Comparison of ENCODE assay signal across 8 cellular contexts in genomic region chr22:49917997-49918910, GRCh38. TPM values are rescaled to one million over a fixed set of nuclear protein-coding genes. Genes with fewer than 3 reads are reported as not detected.
DNase-seq lines count a peak whose midpoint lies in the region; ATAC-seq and TF ChIP-seq lines count a peak whose summit lies in the region.

Gene ALG12, minus strand, starts transcription at chr22:49918438. Its CDS starts 4,673 bp downstream, at chr22:49913765.
Gene CRELD2, plus strand, starts transcription at chr22:49918634. Its CDS starts 136 bp downstream, at chr22:49918770.

- H3K4me3 ChIP-seq in GM12864 (ENCODE audit: low read depth, low read length) (peak within 1 kb of the TSS; percentile 94), SU-DHL-6 (ENCODE audit: insufficient read depth, low read length, poor library complexity, severe bottlenecking) (peak within 1 kb of the TSS; percentile 93), ovary (peak within 1 kb of the TSS; percentile 54), thymus (ENCODE audit: low read length) (peak within 1 kb of the TSS; percentile 76)

- H3K27me3 ChIP-seq in SU-DHL-6 (ENCODE audit: low read length) (no peaks in the 10 kb centered on the region), ovary (no peaks in the 10 kb centered on the region), thymus (ENCODE audit: control insufficient read depth, insufficient read depth) (no peaks in the 10 kb centered on the region)

- H3K27ac ChIP-seq in SU-DHL-6 (ENCODE audit: low read depth, low read length) (peak within 1 kb of the TSS; percentile 73), ovary (peak within 1 kb of the TSS; percentile 74 to 92), thymus (ENCODE audit: low read depth) (peak within 1 kb of the TSS; percentile 81)

- H3K27me3 Mint-ChIP-seq in activated naive CD8-positive, alpha-beta T cell treated with anti-CD3 and anti-CD28 coated beads, Interleukin-2, amount 10 ng/mL, durations not matched to agents 7 days and 5 days = no peaks in the 10 kb centered on the region

- ATAC-seq in HG02642 (IDR thresholded peaks at IDR 0.05; ENCODE audit: poor library complexity, unreplicated experiment) = peak; percentile 91
- peak; percentile 98 for ATAC-seq in activated naive CD8-positive, alpha-beta T cell treated with anti-CD3 and anti-CD28 coated beads, Interleukin-2, amount 10 ng/mL, durations not matched to agents 7 days and 5 days (ENCODE audit: low read depth)

- H3K9ac ChIP-seq in SU-DHL-6 (ENCODE audit: low read length) = peak within 1 kb of the TSS; percentile 85

- no peak for TF ChIP-seq EP300 in ovary (IDR thresholded peaks at IDR 0.05)

- H3K27ac Mint-ChIP-seq in activated naive CD8-positive, alpha-beta T cell treated with anti-CD3 and anti-CD28 coated beads, Interleukin-2, amount 10 ng/mL, durations not matched to agents 7 days and 5 days = peak within 1 kb of the TSS; percentile 85

- intact Hi-C loops in head of caudate nucleus (cut with DNase I) = loop anchor here (5.0 kb wide), 1 partner anchor 66 kb away; the partner anchor contains the start of gene ZBED4
- intact Hi-C loops in ovary (cut with DNase I) = loop anchor here in 1 of 4 donors (10.0 kb wide), 1 partner anchor 153 kb away; no protein-coding TSS in a partner anchor

- H3F3A ChIP-seq in SU-DHL-6 (ENCODE audit: insufficient read depth) = no peaks in the 10 kb centered on the region

- peak within 1 kb of the TSS; percentile 87 for H3K4me3 Mint-ChIP-seq in activated naive CD8-positive, alpha-beta T cell treated with anti-CD3 and anti-CD28 coated beads, Interleukin-2, amount 10 ng/mL, durations not matched to agents 7 days and 5 days

- peak; percentile 83 for DNase-seq in GM12864 (ENCODE audit: low read depth)
- peak; percentile 93 for DNase-seq in NCI-H1105 treated with DMSO at 0.1 percent for 48 hours (lab: John Stamatoyannopoulos, UW)
- DNase-seq in activated naive CD8-positive, alpha-beta T cell treated with anti-CD3 and anti-CD28 coated beads, Interleukin-2, amount 10 ng/mL, durations not matched to agents 7 days and 5 days = peak; percentile 97
- DNase-seq in head of caudate nucleus = peak; percentile 98 to 100 (median 99)
- DNase-seq in ovary = peak; percentile 97 to 98 (median 97)

- peak; percentile 49 for TF ChIP-seq POLR2A in ovary (IDR thresholded peaks at IDR 0.05)

- peaks cover 14% of the 10 kb centered on the region for H3K79me2 ChIP-seq in SU-DHL-6 (ENCODE audit: insufficient read depth, low read length)

- WGBS in ovary, 3 donors = 0 to 1% (median 1%) methylated on average over 54 to 103 of the region's 103 CpGs
- WGBS in thymus = under 1% methylated on average over 103 of the region's 103 CpGs

- H3K9me3 ChIP-seq in SU-DHL-6 (ENCODE audit: insufficient read depth, low read length) (no peaks in the 10 kb centered on the region), ovary (no peaks in the 10 kb centered on the region), thymus (ENCODE audit: control insufficient read depth) (no peaks in the 10 kb centered on the region)

- H3K4me2 ChIP-seq in SU-DHL-6 (ENCODE audit: low read depth, low read length, poor library complexity, severe bottlenecking) = peak within 1 kb of the TSS; percentile 99

- no peak for TF ChIP-seq CTCF in GM12864 (IDR thresholded peaks at IDR 0.05; ENCODE audit: low read depth, low read length, missing control alignments)
- no peak for TF ChIP-seq CTCF in SU-DHL-6 (IDR thresholded peaks at IDR 0.05; ENCODE audit: insufficient read depth, low read length, poor library complexity, severe bottlenecking)
- TF ChIP-seq CTCF in ovary (IDR thresholded peaks at IDR 0.05) = peak in 2 of 3 donors; percentile 13 to 29

- H3K36me3 ChIP-seq in SU-DHL-6 (ENCODE audit: low read length) (no peaks in the 10 kb centered on the region), ovary (no peaks in the 10 kb centered on the region), thymus (ENCODE audit: control insufficient read depth, insufficient read depth) (peaks cover 24% of the 10 kb centered on the region)

- no peaks in the 10 kb centered on the region for H3K9me2 ChIP-seq in SU-DHL-6 (replicated peaks; ENCODE audit: insufficient read depth, low read length)

- peaks cover 2% of the 10 kb centered on the region for H3K36me3 Mint-ChIP-seq in activated naive CD8-positive, alpha-beta T cell treated with anti-CD3 and anti-CD28 coated beads, Interleukin-2, amount 10 ng/mL, durations not matched to agents 7 days and 5 days

- H4K20me1 ChIP-seq in SU-DHL-6 (ENCODE audit: low read depth, low read length) = no peaks in the 10 kb centered on the region

- POLR2A ChIA-PET in activated naive CD8-positive, alpha-beta T cell treated with anti-CD3 and anti-CD28 coated beads, Interleukin-2, amount 10 ng/mL, durations not matched to agents 7 days and 5 days (lab: Charles Lee) = interaction anchor here (0.6 to 1.6 kb wide), 6 partner anchors 15 to 129 kb away, joined by 3 to 7 read pairs (median 4); no protein-coding TSS in a partner anchor

- peaks cover 7% of the 10 kb centered on the region for H3K4me1 Mint-ChIP-seq in activated naive CD8-positive, alpha-beta T cell treated with anti-CD3 and anti-CD28 coated beads, Interleukin-2, amount 10 ng/mL, durations not matched to agents 7 days and 5 days

- H3K4me1 ChIP-seq in ovary (ENCODE audit: insufficient read depth) (peaks cover 7% of the 10 kb centered on the region), thymus (ENCODE audit: control insufficient read depth, insufficient read depth, low read length) (peaks cover 22% of the 10 kb centered on the region)

- H3K9me3 Mint-ChIP-seq in activated naive CD8-positive, alpha-beta T cell treated with anti-CD3 and anti-CD28 coated beads, Interleukin-2, amount 10 ng/mL, durations not matched to agents 7 days and 5 days = no peaks in the 10 kb centered on the region

- H2AFZ ChIP-seq in SU-DHL-6 (ENCODE audit: low read depth, low read length, severe bottlenecking) = peak within 1 kb of the TSS; percentile 82

RNA-seq across cellular contexts. Expression of gene ALG12, which starts in this region (rescaled TPM):
- total RNA-seq in activated naive CD8-positive, alpha-beta T cell treated with anti-CD3 and anti-CD28 coated beads, Interleukin-2, amount 10 ng/mL, durations not matched to agents 7 days and 5 days = 10 to 100 TPM; 18.0 to 20.2 TPM
- total RNA-seq in ovary = 10 to 100 TPM; 10.5 to 19.2 (median 15.5) TPM
- polyA plus RNA-seq in ovary (10 to 100 TPM in 1 of 2 donors, 1 to 10 TPM in 1; 3.5 to 10.3 TPM), thymus (9.1 TPM)

RNA-seq across cellular contexts. Expression of gene CRELD2, which starts in this region (rescaled TPM):
- total RNA-seq in activated naive CD8-positive, alpha-beta T cell treated with anti-CD3 and anti-CD28 coated beads, Interleukin-2, amount 10 ng/mL, durations not matched to agents 7 days and 5 days = 10 to 100 TPM; 40.3 to 41.0 TPM
- 10 to 100 TPM; 12.9 to 53.4 (median 27.8) TPM for total RNA-seq in ovary
- 10 to 100 TPM in 1 of 2 donors, 1 to 10 TPM in 1; 9.5 to 21.4 TPM for polyA plus RNA-seq in ovary
- 24.3 TPM for polyA plus RNA-seq in thymus

Comparison
In these comparisons a context has a peak if more than half of its experiments do, and no peak if none do; other contexts are left out.
1. Peak in every context shown above with its lines: DNase-seq, ATAC-seq, H3K4me3 ChIP-seq and H3K27ac ChIP-seq.
2. CTCF ChIP-seq: peak in ovary (2 of 3); none in GM12864 (single experiment) and SU-DHL-6 (single experiment).